8 cellular contexts compared by ENCODE assay signal in the genomic region with DNA sequence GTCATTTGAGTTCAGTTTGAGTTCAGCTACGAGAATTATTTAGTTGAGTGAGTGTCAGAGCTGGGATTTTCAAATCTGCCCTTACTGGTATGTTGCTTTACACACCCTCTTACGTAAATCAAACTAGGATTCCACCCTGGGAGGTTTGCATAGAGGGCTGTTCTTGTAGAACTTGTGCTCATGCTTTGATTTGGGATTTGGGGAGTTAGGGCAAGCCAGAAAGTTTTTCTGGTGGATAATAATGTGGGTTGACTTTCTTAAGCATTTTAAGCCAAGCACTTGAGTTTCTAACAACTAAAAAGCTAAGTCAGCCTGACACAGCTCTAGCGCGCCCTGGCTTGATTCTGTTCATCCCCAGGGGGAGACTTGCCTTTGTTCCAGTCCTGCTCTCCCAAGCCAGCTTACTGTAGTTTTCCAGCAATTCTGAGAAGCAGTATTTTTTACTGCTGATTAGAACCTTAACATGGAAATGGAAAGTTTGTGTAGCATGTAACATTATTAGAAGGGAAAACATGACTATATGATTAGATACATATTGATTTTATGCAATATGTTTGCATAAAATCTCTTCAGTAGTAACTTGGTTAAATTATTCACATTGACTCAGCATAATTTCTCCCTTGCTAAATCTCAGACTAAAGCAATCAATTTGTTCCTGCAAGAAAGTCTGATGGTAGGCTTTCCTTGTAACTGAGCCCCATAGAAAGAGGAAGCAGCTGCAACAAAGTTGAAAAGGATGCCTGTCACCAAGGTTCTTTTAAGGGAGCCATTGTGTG. TPM values are rescaled to one million over a fixed set of nuclear protein-coding genes. Genes with fewer than 3 reads are reported as not detected.
DNase-seq lines count a peak whose midpoint lies in the region; ATAC-seq, FAIRE-seq and TF ChIP-seq lines count a peak whose summit lies in the region.

No MANE protein-coding gene starts in this region.

- intact Hi-C loops in pancreas (cut with DNase I), result no loop called here

- peaks cover 0 to 7% (median 0%) of the 10 kb centered on the region in 3 donors for H3K4me1 ChIP-seq in pancreas

- ATAC-seq in SK-N-SH treated with all-trans-retinoic acid at 6 μM for 48 hours (peak; percentile 87), pancreas (peak; percentile 44 to 80 (median 74)), GM19328 (IDR thresholded peaks at IDR 0.05; ENCODE audit: unreplicated experiment) (no peak)

- no peaks in the 10 kb centered on the region for H3K9me3 ChIP-seq in pancreas

- H3K27me3 ChIP-seq in pancreas, result no peaks in the 10 kb centered on the region

- WGBS in pancreas, 2 donors, result 44 to 50% methylated on average over 4 of the region's 4 CpGs

- H3K27ac ChIP-seq in pancreas, result peak overlapping the region in 1 of 4 donors; percentile 22

- H3K36me3 ChIP-seq in pancreas, result no peaks in the 10 kb centered on the region

- peak overlapping the region in 1 of 2 donors; percentile 38 for H3K4me3 ChIP-seq in foreskin fibroblast (ENCODE audit: low read depth in 1 of 2, low read length in 2 of 2)
- H3K4me3 ChIP-seq in pancreas, result no peak overlapping the region

- DNase-seq in NCI-H2227 treated with DMSO at 0.1 percent for 48 hours (lab: John Stamatoyannopoulos, UW) (peak; percentile 46), NCI-H2227 (lab: John Stamatoyannopoulos, UW; ENCODE audit: unreplicated experiment) (no peak), foreskin fibroblast (peak; percentile 10 to 71), pancreas (no peak), inferior parietal cortex (ENCODE audit: extremely low spot score) (no peak)
- DNase-seq in activated T-cell treated with anti-CD3 and anti-CD28 coated beads, Interleukin-2, amount 50 U/mL, for 1 hour, result no peak

- no peak for TF ChIP-seq CTCF in foreskin fibroblast (IDR thresholded peaks at IDR 0.05; ENCODE audit: low read depth, low read length)
- TF ChIP-seq CTCF in pancreas (IDR thresholded peaks at IDR 0.05), result no peak

- peak; percentile 37 for FAIRE-seq in pancreas (lab: Jason Lieb, UNC)

TF ChIP-seq in SK-N-SH treated with all-trans-retinoic acid at 6 μM for 48 hours, 23 proteins besides CTCF, POLR2A, EP300 and RAD21:
- TF ChIP-seq SNAI2 (CRISPR knock-in tag; IDR thresholded peaks at IDR 0.05), result no peak
- no peak for TF ChIP-seq ZFP30 (CRISPR knock-in tag; IDR thresholded peaks at IDR 0.05)
- TF ChIP-seq PPARA (CRISPR knock-in tag; IDR thresholded peaks at IDR 0.05; ENCODE audit: borderline replicate concordance), result no peak
- TF ChIP-seq ZNF70 (CRISPR knock-in tag; IDR thresholded peaks at IDR 0.05), result no peak
- TF ChIP-seq, protein P1, sequence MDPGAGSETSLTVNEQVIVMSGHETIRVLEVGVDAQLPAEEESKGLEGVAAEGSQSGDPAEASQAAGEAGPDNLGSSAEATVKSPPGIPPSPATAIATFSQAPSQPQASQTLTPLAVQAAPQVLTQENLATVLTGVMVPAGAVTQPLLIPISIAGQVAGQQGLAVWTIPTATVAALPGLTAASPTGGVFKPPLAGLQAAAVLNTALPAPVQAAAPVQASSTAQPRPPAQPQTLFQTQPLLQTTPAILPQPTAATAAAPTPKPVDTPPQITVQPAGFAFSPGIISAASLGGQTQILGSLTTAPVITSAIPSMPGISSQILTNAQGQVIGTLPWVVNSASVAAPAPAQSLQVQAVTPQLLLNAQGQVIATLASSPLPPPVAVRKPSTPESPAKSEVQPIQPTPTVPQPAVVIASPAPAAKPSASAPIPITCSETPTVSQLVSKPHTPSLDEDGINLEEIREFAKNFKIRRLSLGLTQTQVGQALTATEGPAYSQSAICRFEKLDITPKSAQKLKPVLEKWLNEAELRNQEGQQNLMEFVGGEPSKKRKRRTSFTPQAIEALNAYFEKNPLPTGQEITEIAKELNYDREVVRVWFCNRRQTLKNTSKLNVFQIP (CRISPR knock-in tag; IDR thresholded peaks at IDR 0.05; ENCODE audit: borderline replicate concordance, low read depth), result no peak

RNA-seq across cellular contexts. Expression of a gene that starts 11.1 kb away (rescaled TPM):
- 10 to 100 TPM; 13.5 to 40.0 (median 24.2) TPM for total RNA-seq in pancreas
- 10 to 100 TPM; 12.7 to 28.3 TPM for polyA plus RNA-seq in pancreas

RNA-seq across cellular contexts. Expression of a gene that starts 42.4 kb away (rescaled TPM):
- 1 to 10 TPM; 4.7 to 9.3 (median 7.6) TPM for total RNA-seq in pancreas
- 10 to 100 TPM; 13.4 to 19.9 TPM for polyA plus RNA-seq in pancreas

Comparison
In these comparisons a context has a peak if more than half of its experiments do, and no peak if none do; other contexts are left out.
1. DNase-seq: peak in NCI-H2227 treated with DMSO at 0.1 percent for 48 hours (single experiment) and foreskin fibroblast (2 of 2); none in NCI-H2227 (single experiment), pancreas (0 of 6), inferior parietal cortex (single experiment) and activated T-cell treated with anti-CD3 and anti-CD28 coated beads, Interleukin-2, amount 50 U/mL, for 1 hour (single experiment).